2 cellular contexts compared by ENCODE assay signal in the genomic region with DNA sequence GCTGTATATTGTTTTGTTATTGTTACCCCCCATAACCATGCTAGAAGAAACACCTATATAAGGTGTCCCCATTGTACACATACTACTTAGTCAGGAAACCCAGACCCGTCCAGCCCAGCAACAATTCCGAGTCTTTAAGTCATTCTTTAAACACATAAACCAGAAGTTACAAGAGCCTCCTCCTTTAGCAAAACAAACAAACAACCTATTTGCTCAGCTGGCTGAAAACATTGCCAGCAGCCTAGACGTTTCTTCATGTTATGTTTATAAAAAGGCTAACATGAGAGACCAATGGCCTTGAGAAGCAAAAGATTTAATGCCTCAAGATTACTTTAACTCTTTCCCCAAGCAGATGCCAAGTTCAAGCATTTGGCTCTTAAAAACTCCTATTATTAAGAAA.
TF ChIP-seq lines count a peak whose summit lies in the region.

No MANE protein-coding gene starts in this region.

TF ChIP-seq in GM23338, 12 proteins besides CTCF, POLR2A, EP300 and RAD21 (continued from another document):
- TF ChIP-seq, protein P1, sequence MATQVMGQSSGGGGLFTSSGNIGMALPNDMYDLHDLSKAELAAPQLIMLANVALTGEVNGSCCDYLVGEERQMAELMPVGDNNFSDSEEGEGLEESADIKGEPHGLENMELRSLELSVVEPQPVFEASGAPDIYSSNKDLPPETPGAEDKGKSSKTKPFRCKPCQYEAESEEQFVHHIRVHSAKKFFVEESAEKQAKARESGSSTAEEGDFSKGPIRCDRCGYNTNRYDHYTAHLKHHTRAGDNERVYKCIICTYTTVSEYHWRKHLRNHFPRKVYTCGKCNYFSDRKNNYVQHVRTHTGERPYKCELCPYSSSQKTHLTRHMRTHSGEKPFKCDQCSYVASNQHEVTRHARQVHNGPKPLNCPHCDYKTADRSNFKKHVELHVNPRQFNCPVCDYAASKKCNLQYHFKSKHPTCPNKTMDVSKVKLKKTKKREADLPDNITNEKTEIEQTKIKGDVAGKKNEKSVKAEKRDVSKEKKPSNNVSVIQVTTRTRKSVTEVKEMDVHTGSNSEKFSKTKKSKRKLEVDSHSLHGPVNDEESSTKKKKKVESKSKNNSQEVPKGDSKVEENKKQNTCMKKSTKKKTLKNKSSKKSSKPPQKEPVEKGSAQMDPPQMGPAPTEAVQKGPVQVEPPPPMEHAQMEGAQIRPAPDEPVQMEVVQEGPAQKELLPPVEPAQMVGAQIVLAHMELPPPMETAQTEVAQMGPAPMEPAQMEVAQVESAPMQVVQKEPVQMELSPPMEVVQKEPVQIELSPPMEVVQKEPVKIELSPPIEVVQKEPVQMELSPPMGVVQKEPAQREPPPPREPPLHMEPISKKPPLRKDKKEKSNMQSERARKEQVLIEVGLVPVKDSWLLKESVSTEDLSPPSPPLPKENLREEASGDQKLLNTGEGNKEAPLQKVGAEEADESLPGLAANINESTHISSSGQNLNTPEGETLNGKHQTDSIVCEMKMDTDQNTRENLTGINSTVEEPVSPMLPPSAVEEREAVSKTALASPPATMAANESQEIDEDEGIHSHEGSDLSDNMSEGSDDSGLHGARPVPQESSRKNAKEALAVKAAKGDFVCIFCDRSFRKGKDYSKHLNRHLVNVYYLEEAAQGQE (IDR thresholded peaks at IDR 0.05; ENCODE audit: unreplicated experiment): no peak
- no peak for TF ChIP-seq ZNF114 (CRISPR knock-in tag; IDR thresholded peaks at IDR 0.05)
- no peak for TF ChIP-seq EZH2 (IDR thresholded peaks at IDR 0.05; ENCODE audit: low read depth, unreplicated experiment)
- no peak for TF ChIP-seq EZH2phosphoT487 (IDR thresholded peaks at IDR 0.05; ENCODE audit: unreplicated experiment)
- TF ChIP-seq CREB1 (CRISPR knock-in tag; IDR thresholded peaks at IDR 0.05; ENCODE audit: low read depth): no peak
- TF ChIP-seq POLR2AphosphoS5 (IDR thresholded peaks at IDR 0.05; ENCODE audit: low read depth): no peak
- no peak for TF ChIP-seq ZNF462 (CRISPR knock-in tag; IDR thresholded peaks at IDR 0.05)
- no peak for TF ChIP-seq ZNF331 (CRISPR knock-in tag; IDR thresholded peaks at IDR 0.05; ENCODE audit: low read depth)
- no peak for TF ChIP-seq NANOG (IDR thresholded peaks at IDR 0.05; ENCODE audit: borderline replicate concordance)
- no peak for TF ChIP-seq STAT1 (IDR thresholded peaks at IDR 0.05; ENCODE audit: unreplicated experiment)

TF ChIP-seq in WTC11, 78 proteins besides CTCF, POLR2A, EP300 and RAD21 (continued from another document):
- TF ChIP-seq, protein P2, sequence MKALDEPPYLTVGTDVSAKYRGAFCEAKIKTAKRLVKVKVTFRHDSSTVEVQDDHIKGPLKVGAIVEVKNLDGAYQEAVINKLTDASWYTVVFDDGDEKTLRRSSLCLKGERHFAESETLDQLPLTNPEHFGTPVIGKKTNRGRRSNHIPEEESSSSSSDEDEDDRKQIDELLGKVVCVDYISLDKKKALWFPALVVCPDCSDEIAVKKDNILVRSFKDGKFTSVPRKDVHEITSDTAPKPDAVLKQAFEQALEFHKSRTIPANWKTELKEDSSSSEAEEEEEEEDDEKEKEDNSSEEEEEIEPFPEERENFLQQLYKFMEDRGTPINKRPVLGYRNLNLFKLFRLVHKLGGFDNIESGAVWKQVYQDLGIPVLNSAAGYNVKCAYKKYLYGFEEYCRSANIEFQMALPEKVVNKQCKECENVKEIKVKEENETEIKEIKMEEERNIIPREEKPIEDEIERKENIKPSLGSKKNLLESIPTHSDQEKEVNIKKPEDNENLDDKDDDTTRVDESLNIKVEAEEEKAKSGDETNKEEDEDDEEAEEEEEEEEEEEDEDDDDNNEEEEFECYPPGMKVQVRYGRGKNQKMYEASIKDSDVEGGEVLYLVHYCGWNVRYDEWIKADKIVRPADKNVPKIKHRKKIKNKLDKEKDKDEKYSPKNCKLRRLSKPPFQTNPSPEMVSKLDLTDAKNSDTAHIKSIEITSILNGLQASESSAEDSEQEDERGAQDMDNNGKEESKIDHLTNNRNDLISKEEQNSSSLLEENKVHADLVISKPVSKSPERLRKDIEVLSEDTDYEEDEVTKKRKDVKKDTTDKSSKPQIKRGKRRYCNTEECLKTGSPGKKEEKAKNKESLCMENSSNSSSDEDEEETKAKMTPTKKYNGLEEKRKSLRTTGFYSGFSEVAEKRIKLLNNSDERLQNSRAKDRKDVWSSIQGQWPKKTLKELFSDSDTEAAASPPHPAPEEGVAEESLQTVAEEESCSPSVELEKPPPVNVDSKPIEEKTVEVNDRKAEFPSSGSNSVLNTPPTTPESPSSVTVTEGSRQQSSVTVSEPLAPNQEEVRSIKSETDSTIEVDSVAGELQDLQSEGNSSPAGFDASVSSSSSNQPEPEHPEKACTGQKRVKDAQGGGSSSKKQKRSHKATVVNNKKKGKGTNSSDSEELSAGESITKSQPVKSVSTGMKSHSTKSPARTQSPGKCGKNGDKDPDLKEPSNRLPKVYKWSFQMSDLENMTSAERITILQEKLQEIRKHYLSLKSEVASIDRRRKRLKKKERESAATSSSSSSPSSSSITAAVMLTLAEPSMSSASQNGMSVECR (CRISPR knock-in tag; IDR thresholded peaks at IDR 0.05; ENCODE audit: borderline replicate concordance): no peak
- no peak for TF ChIP-seq ESRRA (CRISPR knock-in tag; IDR thresholded peaks at IDR 0.05; ENCODE audit: borderline replicate concordance)
- TF ChIP-seq, protein P3, sequence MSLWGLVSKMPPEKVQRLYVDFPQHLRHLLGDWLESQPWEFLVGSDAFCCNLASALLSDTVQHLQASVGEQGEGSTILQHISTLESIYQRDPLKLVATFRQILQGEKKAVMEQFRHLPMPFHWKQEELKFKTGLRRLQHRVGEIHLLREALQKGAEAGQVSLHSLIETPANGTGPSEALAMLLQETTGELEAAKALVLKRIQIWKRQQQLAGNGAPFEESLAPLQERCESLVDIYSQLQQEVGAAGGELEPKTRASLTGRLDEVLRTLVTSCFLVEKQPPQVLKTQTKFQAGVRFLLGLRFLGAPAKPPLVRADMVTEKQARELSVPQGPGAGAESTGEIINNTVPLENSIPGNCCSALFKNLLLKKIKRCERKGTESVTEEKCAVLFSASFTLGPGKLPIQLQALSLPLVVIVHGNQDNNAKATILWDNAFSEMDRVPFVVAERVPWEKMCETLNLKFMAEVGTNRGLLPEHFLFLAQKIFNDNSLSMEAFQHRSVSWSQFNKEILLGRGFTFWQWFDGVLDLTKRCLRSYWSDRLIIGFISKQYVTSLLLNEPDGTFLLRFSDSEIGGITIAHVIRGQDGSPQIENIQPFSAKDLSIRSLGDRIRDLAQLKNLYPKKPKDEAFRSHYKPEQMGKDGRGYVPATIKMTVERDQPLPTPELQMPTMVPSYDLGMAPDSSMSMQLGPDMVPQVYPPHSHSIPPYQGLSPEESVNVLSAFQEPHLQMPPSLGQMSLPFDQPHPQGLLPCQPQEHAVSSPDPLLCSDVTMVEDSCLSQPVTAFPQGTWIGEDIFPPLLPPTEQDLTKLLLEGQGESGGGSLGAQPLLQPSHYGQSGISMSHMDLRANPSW (CRISPR knock-in tag; conservative IDR thresholded peaks at IDR 0.05; ENCODE audit: low read depth): no peak
- no peak for TF ChIP-seq NR2C2 (CRISPR knock-in tag; IDR thresholded peaks at IDR 0.05)
- TF ChIP-seq MYBL2 (CRISPR knock-in tag; IDR thresholded peaks at IDR 0.05): no peak
- no peak for TF ChIP-seq PRDM15 (CRISPR knock-in tag; IDR thresholded peaks at IDR 0.05)
- no peak for TF ChIP-seq RELA (CRISPR knock-in tag; IDR thresholded peaks at IDR 0.05; ENCODE audit: borderline replicate concordance)
- TF ChIP-seq HMGA2 (CRISPR knock-in tag; IDR thresholded peaks at IDR 0.05): no peak
- no peak for TF ChIP-seq ZNF121 (CRISPR knock-in tag; IDR thresholded peaks at IDR 0.05)
- no peak for TF ChIP-seq SOX15 (CRISPR knock-in tag; IDR thresholded peaks at IDR 0.05)
